1 cellular context compared by ENCODE assay signal in genomic region chr12:45637706-45638105, GRCh38.
TF ChIP-seq lines count a peak whose summit lies in the region.

No MANE protein-coding gene starts in this region.

TF ChIP-seq in A549, 52 proteins besides CTCF, POLR2A, EP300 and RAD21 (continued from another document):
- TF ChIP-seq REST (IDR thresholded peaks at IDR 0.05), result no peak
- no peak for TF ChIP-seq EHF (CRISPR knock-in tag; IDR thresholded peaks at IDR 0.05)
- no peak for TF ChIP-seq HEYL (CRISPR knock-in tag; IDR thresholded peaks at IDR 0.05)
- TF ChIP-seq FOXS1 (CRISPR knock-in tag; IDR thresholded peaks at IDR 0.05), result no peak
- TF ChIP-seq POLR2AphosphoS2 (conservative IDR thresholded peaks at IDR 0.05; ENCODE audit: low read length), result no peak
- TF ChIP-seq RFX5 (IDR thresholded peaks at IDR 0.05), result no peak
- no peak for TF ChIP-seq HOXB13 (CRISPR knock-in tag; IDR thresholded peaks at IDR 0.05; ENCODE audit: low read depth)
